Comparison of ENCODE assay signal across 8 cellular contexts in the genomic region with DNA sequence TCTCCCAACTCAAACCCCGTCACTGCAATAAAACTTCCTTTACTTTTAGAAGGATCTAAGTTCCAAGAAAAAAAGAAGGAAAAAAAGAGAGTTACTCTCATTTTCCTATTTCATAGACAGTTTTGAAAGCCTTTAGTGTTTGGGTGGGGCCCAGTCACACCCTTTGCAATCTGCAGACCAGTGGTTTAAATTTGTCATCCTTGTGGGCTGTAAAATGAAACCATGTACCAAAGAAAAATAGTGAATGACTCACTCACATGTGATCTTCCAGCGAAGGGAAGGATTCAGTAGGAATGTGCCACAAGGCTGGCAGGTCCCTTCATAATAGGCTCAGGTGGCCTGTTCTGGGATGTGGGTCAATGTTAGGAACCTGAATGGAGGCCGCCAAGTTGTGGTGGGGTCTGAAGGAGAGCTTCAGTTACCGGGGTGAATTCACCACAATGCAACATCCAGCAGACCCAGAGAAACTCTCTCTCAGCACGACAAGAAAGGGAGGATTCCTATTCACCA. TPM values are rescaled to one million over a fixed set of nuclear protein-coding genes. Genes with fewer than 3 reads are reported as not detected.
A peak's percentile ranks its signal among the peaks of the same experiment; 100 is the strongest.
DNase-seq lines count a peak whose midpoint lies in the region; ATAC-seq, FAIRE-seq and TF ChIP-seq lines count a peak whose summit lies in the region.

No MANE protein-coding gene starts in this region.

- WGBS in esophagus, 2 donors, result 44 to 58% methylated on average over 5 of the region's 5 CpGs

- H3K9me3 ChIP-seq in esophagus (ENCODE audit: control insufficient read depth in 2 of 2, insufficient read depth in 1 of 2, low read depth in 1 of 2, low read length in 1 of 2), result no peaks in the 10 kb centered on the region
- no peaks in the 10 kb centered on the region for H3K9me3 ChIP-seq in parathyroid adenoma (ENCODE audit: control insufficient read depth, low read length)

- H3K27me3 ChIP-seq in esophagus (ENCODE audit: control insufficient read depth in 1 of 2, insufficient read depth in 2 of 2, low read length in 2 of 2), result no peaks in the 10 kb centered on the region
- H3K27me3 ChIP-seq in parathyroid adenoma (ENCODE audit: control insufficient read depth, insufficient read depth, low read length), result no peaks in the 10 kb centered on the region

- no peak for FAIRE-seq in GM19239 (lab: Jason Lieb, UNC)

- peaks cover 3 to 14% of the 10 kb centered on the region in 2 donors for H3K4me1 ChIP-seq in esophagus (ENCODE audit: control insufficient read depth in 2 of 2, insufficient read depth in 2 of 2, low read length in 1 of 2)
- H3K4me1 ChIP-seq in parathyroid adenoma, result peaks cover 29% of the 10 kb centered on the region

- no peak for TF ChIP-seq CTCF in parathyroid adenoma (IDR thresholded peaks at IDR 0.05)

- H3K9ac ChIP-seq in parathyroid adenoma, result no peak overlapping the region

- peaks cover 11% of the 10 kb centered on the region for H3K79me2 ChIP-seq in parathyroid adenoma

- no peak overlapping the region for H2AFZ ChIP-seq in parathyroid adenoma

- H3K4me2 ChIP-seq in parathyroid adenoma (ENCODE audit: low read length), result peak overlapping the region; percentile 22

- H3K27ac ChIP-seq in esophagus (ENCODE audit: low read depth in 2 of 2, low read length in 1 of 2), result peak overlapping the region; percentile 86 to 88
- H3K27ac ChIP-seq in parathyroid adenoma, result no peak overlapping the region

- peak; percentile 44 for DNase-seq in stimulated activated CD4-positive, alpha-beta T cell treated with anti-CD3 and anti-CD28 coated beads, Interleukin-15, amount 100 ng/mL, for 24 hours
- DNase-seq in stimulated activated CD4-positive, alpha-beta T cell treated with anti-CD3 and anti-CD28 coated beads, Interleukin-2, amount 100 ng/mL, for 48 hours, result no peak
- DNase-seq in SW480 (ENCODE audit: low spot score) (peak; percentile 98), GM19239 (ENCODE audit: insufficient read length, low spot score) (no peak), UCSD-AML1 (lab: John Stamatoyannopoulos, UW; ENCODE audit: unreplicated experiment) (no peak)

- ATAC-seq in HG03469 (IDR thresholded peaks at IDR 0.05; ENCODE audit: unreplicated experiment), result no peak

- no peak overlapping the region for H3K4me3 ChIP-seq in esophagus (ENCODE audit: low read depth in 1 of 2, low read length in 2 of 2)
- H3K4me3 ChIP-seq in parathyroid adenoma (ENCODE audit: low read depth, low read length), result no peak overlapping the region

- no peaks in the 10 kb centered on the region for H3K36me3 ChIP-seq in esophagus (ENCODE audit: control insufficient read depth in 2 of 2, insufficient read depth in 2 of 2, low read length in 1 of 2)
- H3K36me3 ChIP-seq in parathyroid adenoma (ENCODE audit: control insufficient read depth, insufficient read depth, low read length), result no peaks in the 10 kb centered on the region

RNA-seq across cellular contexts. Expression of a gene that starts 28.3 kb away (rescaled TPM):
- polyA plus RNA-seq in esophagus, result 10 to 100 TPM; 25.7 to 57.0 TPM

RNA-seq across cellular contexts. Expression of a gene that starts 59.2 kb away (rescaled TPM):
- polyA plus RNA-seq in esophagus, result 1 to 10 TPM; 3.6 to 5.7 TPM

Comparison
In these comparisons a context has a peak if more than half of its experiments do, and no peak if none do; other contexts are left out.
1. DNase-seq: peak in stimulated activated CD4-positive, alpha-beta T cell treated with anti-CD3 and anti-CD28 coated beads, Interleukin-15, amount 100 ng/mL, for 24 hours (single experiment) and SW480 (single experiment); none in stimulated activated CD4-positive, alpha-beta T cell treated with anti-CD3 and anti-CD28 coated beads, Interleukin-2, amount 100 ng/mL, for 48 hours (0 of 2), GM19239 (single experiment) and UCSD-AML1 (single experiment).